In genomic region chr13:27329210-27329609, GRCh38 we compare ENCODE assay signal across 5 cellular contexts.
"Had no signal": no experiment of that assay in that cellular context is flagged by ENCODE, and none has a peak within 500 bp of the region (broad histone marks: within the 10 kb centered on the region; RNA-seq: fewer than 3 reads in every experiment).

No MANE protein-coding gene starts in this region.

- DNase-seq: H9, HCEC 1CT, KG1 had no signal

- H3K4me3 ChIP-seq: GM23338, K562 had no signal

- ATAC-seq: GM23338, K562 had no signal
